Comparison of ENCODE assay signal across 10 cellular contexts in the genomic region with DNA sequence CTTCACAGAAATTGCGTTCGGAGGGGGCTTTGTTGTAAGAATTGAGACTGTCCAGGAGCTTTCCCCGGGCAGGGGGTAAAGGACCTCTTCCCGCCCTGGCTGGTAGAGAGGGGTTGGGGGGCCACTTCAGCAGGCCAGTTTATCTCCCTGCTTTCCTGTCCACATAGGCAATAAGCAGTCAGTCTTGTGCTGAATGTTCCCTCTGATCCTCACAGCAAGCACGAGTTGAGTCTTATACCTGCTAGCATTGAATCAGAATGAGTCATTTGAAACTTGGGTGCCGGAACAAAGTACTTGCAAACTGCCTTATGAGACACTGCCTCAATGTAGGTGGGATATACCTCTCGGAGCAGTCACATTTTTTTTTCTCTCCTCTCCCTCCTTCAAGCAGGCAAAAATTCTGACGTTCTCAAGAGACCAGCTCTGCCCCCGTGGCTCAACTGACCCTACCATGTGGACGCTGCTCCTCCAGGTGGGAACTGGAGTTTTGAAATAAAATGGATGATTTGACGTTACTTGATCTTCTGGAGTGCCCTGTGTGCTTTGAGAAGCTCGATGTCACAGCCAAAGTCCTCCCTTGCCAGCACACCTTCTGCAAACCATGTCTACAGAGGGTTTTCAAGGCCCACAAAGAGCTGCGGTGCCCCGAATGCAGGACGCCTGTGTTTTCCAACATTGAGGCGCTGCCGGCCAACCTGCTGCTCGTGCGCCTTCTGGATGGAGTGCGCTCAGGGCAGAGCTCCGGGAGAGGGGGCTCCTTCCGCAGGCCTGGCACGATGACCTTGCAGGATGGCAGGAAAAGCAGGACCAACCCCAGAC. TPM values are rescaled to one million over a fixed set of nuclear protein-coding genes. Genes with fewer than 3 reads are reported as not detected.
A peak's percentile ranks its signal among the peaks of the same experiment; 100 is the strongest.
DNase-seq lines count a peak whose midpoint lies in the region; ATAC-seq, FAIRE-seq and TF ChIP-seq lines count a peak whose summit lies in the region.
"Had no signal": no experiment of that assay in that cellular context is flagged by ENCODE, and none has a peak within 500 bp of the region (broad histone marks: within the 10 kb centered on the region; RNA-seq: fewer than 3 reads in every experiment).

No MANE protein-coding gene starts in this region.

- CTCF ChIA-PET in IMR-90 (lab: Yijun Ruan, JAX): interaction anchor here (0.5 to 0.9 kb wide), 2 partner anchors 13 to 1938 kb away, joined by 3 to 6 read pairs; no protein-coding TSS in a partner anchor

- H3K9me1 ChIP-seq in IMR-90 (ENCODE audit: insufficient read depth, low read length): no peaks in the 10 kb centered on the region

- dilution Hi-C loops in IMR-90 (cut with HindIII; ENCODE audit: low sequenced_read_pairs, unreplicated experiment): no loop called here

- no peaks in the 10 kb centered on the region for H3K79me1 ChIP-seq in IMR-90 (ENCODE audit: low read depth in 1 of 2, low read length in 2 of 2)

- H3K18ac ChIP-seq in IMR-90 (ENCODE audit: low read depth, low read length): no peak overlapping the region

- no peak overlapping the region for H2BK120ac ChIP-seq in IMR-90 (ENCODE audit: low read depth, low read length)

- DNase-seq in IMR-90 (peak; percentile 51), retinal pigment epithelial cell (ENCODE audit: low read depth) (peak; percentile 88), NCI-H524 (lab: John Stamatoyannopoulos, UW) (no peak), D721Med (ENCODE audit: insufficient read length, low spot score) (no peak)
- no peak for DNase-seq in effector memory CD8-positive, alpha-beta T cell
- DNase-seq: sigmoid colon had no signal

- no TSS peak for BruUV-seq in IMR-90 (replicated peaks; lab: Mats Ljungman, UMichigan)

- no peak overlapping the region for H3K23ac ChIP-seq in IMR-90 (ENCODE audit: low read depth, low read length)

- H2BK5ac ChIP-seq in IMR-90 (ENCODE audit: low read depth, low read length, poor library complexity, severe bottlenecking): no peak overlapping the region

- H4K5ac ChIP-seq in IMR-90 (ENCODE audit: low read depth, low read length): no peak overlapping the region

- no peak overlapping the region for H3K4me2 ChIP-seq in IMR-90 (ENCODE audit: low read depth, low read length)

- H3K56ac ChIP-seq in IMR-90 (ENCODE audit: extremely low read depth, insufficient read depth, low read length): no peak overlapping the region

- no peak overlapping the region for H3K14ac ChIP-seq in IMR-90 (replicated peaks; ENCODE audit: low read depth, low read length)

- intact Hi-C loops in IMR-90 (cut with micrococcal nuclease): no loop called here

- no peak overlapping the region for H4K8ac ChIP-seq in IMR-90 (ENCODE audit: low read depth in 2 of 2, low read length in 2 of 2)

- no peak for FAIRE-seq in D721Med (lab: Jason Lieb, UNC)

- no peaks in the 10 kb centered on the region for H3K9me3 ChIP-seq in IMR-90 (ENCODE audit: control insufficient read depth, insufficient read depth, low read length)
- no peaks in the 10 kb centered on the region for H3K9me3 ChIP-seq in esophagus (ENCODE audit: control insufficient read depth in 2 of 2, insufficient read depth in 1 of 2, low read depth in 1 of 2, low read length in 1 of 2)
- H3K9me3 ChIP-seq: sigmoid colon had no signal

- peak overlapping the region; percentile 85 for H2AK9ac ChIP-seq in IMR-90 (replicated peaks; ENCODE audit: low read depth, low read length, poor library complexity)

- peaks cover 6 to 9% of the 10 kb centered on the region in 2 donors for H3K4me1 Mint-ChIP-seq in effector memory CD8-positive, alpha-beta T cell (ENCODE audit: low read depth in 2 of 2)

- no peak overlapping the region for H3K27ac Mint-ChIP-seq in effector memory CD8-positive, alpha-beta T cell

- no peaks in the 10 kb centered on the region for H3K36me3 ChIP-seq in IMR-90 (ENCODE audit: control insufficient read depth, insufficient read depth, low read length)
- no peaks in the 10 kb centered on the region for H3K36me3 ChIP-seq in esophagus (ENCODE audit: control insufficient read depth in 2 of 2, insufficient read depth in 2 of 2, low read length in 1 of 2)
- H3K36me3 ChIP-seq: sigmoid colon had no signal

- H3K4me1 ChIP-seq in IMR-90 (ENCODE audit: control insufficient read depth, insufficient read depth, low read length) (peaks cover 8% of the 10 kb centered on the region), esophagus (ENCODE audit: control insufficient read depth in 2 of 2, insufficient read depth in 2 of 2, low read length in 1 of 2) (peaks cover 0 to 5% of the 10 kb centered on the region in 2 donors)

- H4K91ac ChIP-seq in IMR-90 (ENCODE audit: insufficient read depth, low read depth, low read length): no peak overlapping the region

- H3K27me3 Mint-ChIP-seq in effector memory CD8-positive, alpha-beta T cell: peaks cover 30 to 41% of the 10 kb centered on the region in 2 donors

- no peaks in the 10 kb centered on the region for H3K27me3 ChIP-seq in IMR-90 (ENCODE audit: control insufficient read depth, insufficient read depth, low read length)
- H3K27me3 ChIP-seq in esophagus (ENCODE audit: control insufficient read depth in 1 of 2, insufficient read depth in 2 of 2, low read length in 2 of 2): no peaks in the 10 kb centered on the region
- H3K27me3 ChIP-seq: sigmoid colon had no signal

- no peaks in the 10 kb centered on the region for H4K20me1 ChIP-seq in IMR-90 (ENCODE audit: insufficient read depth, low read length)

- H2BK15ac ChIP-seq in IMR-90 (ENCODE audit: low read depth, low read length): no peak overlapping the region

- H3K4ac ChIP-seq in IMR-90 (ENCODE audit: low read depth, low read length): no peak overlapping the region

- H3K27ac ChIP-seq in IMR-90 (ENCODE audit: insufficient read depth, low read length) (no peak overlapping the region), esophagus (ENCODE audit: low read depth in 2 of 2, low read length in 1 of 2) (peak overlapping the region; percentile 89 to 93)
- H3K27ac ChIP-seq: HL-60 had no signal

- no peaks in the 10 kb centered on the region for H3K9me3 Mint-ChIP-seq in effector memory CD8-positive, alpha-beta T cell

- no peak for TF ChIP-seq RAD21 in IMR-90 (IDR thresholded peaks at IDR 0.05; ENCODE audit: low read length)

- H3K36me3 Mint-ChIP-seq in effector memory CD8-positive, alpha-beta T cell (ENCODE audit: insufficient read depth): no peaks in the 10 kb centered on the region

- H3K9ac ChIP-seq in IMR-90 (ENCODE audit: low read depth, low read length): no peak overlapping the region

- no peak overlapping the region for H3K4me3 Mint-ChIP-seq in effector memory CD8-positive, alpha-beta T cell

- H3K4me3 ChIP-seq in IMR-90 (ENCODE audit: insufficient read depth, low read depth, low read length): no peak overlapping the region
- H3K4me3 ChIP-seq in esophagus (ENCODE audit: low read depth in 1 of 2, low read length in 2 of 2): peak overlapping the region; percentile 69 to 87
- H3K4me3 ChIP-seq in retinal pigment epithelial cell (ENCODE audit: low read length): peak overlapping the region; percentile 71

- in situ Hi-C loops in IMR-90 (cut with MboI; ENCODE audit: low sequenced_read_pairs): no loop called here

- POLR2A ChIA-PET in IMR-90 (lab: Charles Lee; ENCODE audit: unreplicated experiment): no interaction called here

- peak overlapping the region; percentile 26 for H2AFZ ChIP-seq in IMR-90 (replicated peaks; ENCODE audit: low read length, poor library complexity)

- ATAC-seq in GM21390 (IDR thresholded peaks at IDR 0.05; ENCODE audit: unreplicated experiment) (peak; percentile 45), IMR-90 (ENCODE audit: low read depth) (no peak), HG03135 (IDR thresholded peaks at IDR 0.05; ENCODE audit: unreplicated experiment) (no peak)
- ATAC-seq in effector memory CD8-positive, alpha-beta T cell (replicated peaks): no peak

- 94% methylated on average over 9 of the region's 23 CpGs; no CpG with 5 or more reads in 1 of the 2 experiments for WGBS in IMR-90 (ENCODE audit: extremely low coverage in 2 of 2, insufficient read length in 1 of 2), 2 experiments
- WGBS in esophagus, 2 donors: 38 to 43% methylated on average over 23 of the region's 23 CpGs

- TF ChIP-seq CTCF in IMR-90 (conservative IDR thresholded peaks at IDR 0.05; ENCODE audit: low read depth, low read length) (no peak), retinal pigment epithelial cell (conservative IDR thresholded peaks at IDR 0.05; ENCODE audit: low read depth, low read length) (no peak), D721Med (IDR thresholded peaks at IDR 0.05; ENCODE audit: insufficient read depth, missing control alignments) (no peak)

- peak overlapping the region; percentile 25 for H2AK5ac ChIP-seq in IMR-90 (ENCODE audit: low read depth, low read length)

- no peak overlapping the region for H2BK20ac ChIP-seq in IMR-90 (ENCODE audit: low read depth, low read length)

- TF ChIP-seq POLR2A in IMR-90 (IDR thresholded peaks at IDR 0.05; ENCODE audit: low read depth, low read length): no peak

TF ChIP-seq in IMR-90, 13 proteins besides CTCF, POLR2A, EP300 and RAD21 (continues in another document):
- no peak for TF ChIP-seq RFX5 (IDR thresholded peaks at IDR 0.05; ENCODE audit: low read depth, low read length)
- TF ChIP-seq CHD1 (IDR thresholded peaks at IDR 0.05; ENCODE audit: low read depth, low read length): no peak
- TF ChIP-seq CEBPB (IDR thresholded peaks at IDR 0.05; ENCODE audit: low read depth, low read length): no peak
- TF ChIP-seq NFE2L2 (IDR thresholded peaks at IDR 0.05; ENCODE audit: low read depth, low read length): no peak
- TF ChIP-seq USF2 (IDR thresholded peaks at IDR 0.05; ENCODE audit: low read depth, low read length): no peak
- TF ChIP-seq RCOR1 (IDR thresholded peaks at IDR 0.05; ENCODE audit: insufficient replicate concordance, low read length): no peak
- TF ChIP-seq SMC3 (IDR thresholded peaks at IDR 0.05; ENCODE audit: low read depth, low read length): no peak
- TF ChIP-seq BHLHE40 (IDR thresholded peaks at IDR 0.05; ENCODE audit: low read depth, low read length): no peak
- TF ChIP-seq MXI1 (IDR thresholded peaks at IDR 0.05; ENCODE audit: borderline replicate concordance, low read depth, low read length): no peak
- TF ChIP-seq FOS (IDR thresholded peaks at IDR 0.05; ENCODE audit: low read depth, low read length): no peak

RNA-seq across cellular contexts. Expression of gene SH3RF2, which starts 1.3 kb away (rescaled TPM):
- total RNA-seq in IMR-90 (2012; rRNA removed): 1.1 and 1.3 TPM in 2 replicates
- polyA plus RNA-seq in IMR-90 (2012; rRNA removed) (1.3 and 1.7 TPM in 2 replicates), esophagus (10 to 100 TPM; 24.9 to 43.2 TPM)
- 0.49 and 0.74 TPM in 2 replicates for polyA plus RNA-seq in IMR-90 (2012; cell fraction: cytosol; rRNA removed)
- polyA plus RNA-seq in IMR-90 (2012; cell fraction: nucleus; rRNA removed; ENCODE audit: low replicate concordance): 4.1 and 4.6 TPM in 2 replicates

Comparison
In these comparisons a context has a peak if more than half of its experiments do, and no peak if none do; other contexts are left out.
1. DNase-seq: peak in IMR-90 (single experiment) and retinal pigment epithelial cell (single experiment); none in NCI-H524 (0 of 2), effector memory CD8-positive, alpha-beta T cell (0 of 3) and D721Med (single experiment).
2. RNA of gene SH3RF2, which starts 1.3 kb away (polyA plus RNA-seq): 24.9 to 43.2 TPM in esophagus; 0.49 to 4.6 TPM in IMR-90; every median in the first group is over 4 times any median in the second.